10 cellular contexts compared by ENCODE assay signal in the genomic region with DNA sequence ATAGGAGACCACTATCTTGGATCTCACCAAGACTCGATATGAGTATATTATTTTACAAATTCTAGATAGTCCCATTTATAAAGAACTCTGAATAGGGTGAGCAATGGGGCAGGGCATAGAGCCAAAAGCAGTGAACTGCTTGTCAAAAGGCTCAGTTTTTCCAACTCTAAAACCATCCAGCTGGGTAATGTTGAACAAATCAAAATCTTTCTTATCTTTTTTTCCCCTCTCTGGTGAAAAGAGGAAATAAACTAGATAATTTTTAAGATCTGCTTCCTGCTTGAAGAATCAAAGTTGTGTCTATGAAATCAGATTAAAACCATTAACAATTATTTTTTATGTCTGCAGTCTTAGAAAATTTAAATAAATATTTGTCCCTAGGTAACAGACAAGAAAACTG.
A peak's percentile ranks its signal among the peaks of the same experiment; 100 is the strongest.
DNase-seq lines count a peak whose midpoint lies in the region; ATAC-seq, FAIRE-seq and TF ChIP-seq lines count a peak whose summit lies in the region.
"Had no signal": no experiment of that assay in that cellular context is flagged by ENCODE, and none has a peak within 500 bp of the region (broad histone marks: within the 10 kb centered on the region; RNA-seq: fewer than 3 reads in every experiment).

No MANE protein-coding gene starts in this region.

- H3K27me3 ChIP-seq in SJSA1 (replicated peaks): no peaks in the 10 kb centered on the region
- no peaks in the 10 kb centered on the region for H3K27me3 ChIP-seq in pancreas
- H3K27me3 ChIP-seq in H7 (ENCODE audit: control insufficient read depth, insufficient read depth, low read length): no peaks in the 10 kb centered on the region

- WGBS in pancreas, 2 donors: 57 to 65% methylated on average over 1 of the region's 1 CpG

- intact Hi-C loops in pancreas (cut with DNase I): no loop called here

- ATAC-seq in pancreas (peak in 1 of 4 donors; percentile 24), HG02759 (IDR thresholded peaks at IDR 0.05; ENCODE audit: unreplicated experiment) (no peak)

- no peak for FAIRE-seq in pancreas (lab: Jason Lieb, UNC)

- TF ChIP-seq CTCF in C4-2B (conservative IDR thresholded peaks at IDR 0.05) (no peak), fibroblast of mammary gland (conservative IDR thresholded peaks at IDR 0.05; ENCODE audit: control insufficient read depth, insufficient read depth, low read depth, low read length) (no peak), pancreas (IDR thresholded peaks at IDR 0.05) (no peak)

- no peak overlapping the region for H3K4me3 ChIP-seq in SJSA1
- H3K4me3 ChIP-seq in fibroblast of mammary gland (ENCODE audit: control insufficient read depth, low read depth, low read length): no peak overlapping the region
- no peak overlapping the region for H3K4me3 ChIP-seq in pancreas
- no peak overlapping the region for H3K4me3 ChIP-seq in H7 (ENCODE audit: insufficient read depth, low read depth, low read length)

- H3K36me3 ChIP-seq in SJSA1: no peaks in the 10 kb centered on the region
- no peaks in the 10 kb centered on the region for H3K36me3 ChIP-seq in pancreas
- H3K36me3 ChIP-seq in H7 (replicated peaks; ENCODE audit: control insufficient read depth, insufficient read depth, low read length): no peaks in the 10 kb centered on the region

- DNase-seq in SJSA1 (ENCODE audit: low read depth in 1 of 2, low spot score in 2 of 2): no peak
- peak; percentile 70 for DNase-seq in fibroblast of mammary gland (ENCODE audit: low read depth)
- peak in 2 of 6 donors; percentile 45 to 53 for DNase-seq in pancreas
- DNase-seq in H7: no peak
- no peak for DNase-seq in HuH-7 (ENCODE audit: low spot score)
- no peak for DNase-seq in NCI-H2107 treated with DMSO at 0.1 percent for 48 hours (lab: John Stamatoyannopoulos, UW; ENCODE audit: unreplicated experiment)
- DNase-seq: activated naive CD8-positive, alpha-beta T cell treated with anti-CD3 and anti-CD28 coated beads, Interleukin-2, amount 10 ng/mL, durations not matched to agents 7 days and 5 days; NCI-H187 had no signal

- peak overlapping the region; percentile 45; the same call in 1 of the 2 replicates for H3K27ac ChIP-seq in C4-2B
- peak overlapping the region; percentile 97 for H3K27ac ChIP-seq in SJSA1
- H3K27ac ChIP-seq in pancreas: peak overlapping the region in 3 of 4 donors; percentile 44 to 85 (median 67)

- no peaks in the 10 kb centered on the region for H3K9me3 ChIP-seq in SJSA1 (replicated peaks)
- no peaks in the 10 kb centered on the region for H3K9me3 ChIP-seq in pancreas

- peaks cover 17% of the 10 kb centered on the region for H3K4me1 ChIP-seq in SJSA1 (replicated peaks)
- peaks cover 35 to 66% (median 39%) of the 10 kb centered on the region in 3 donors for H3K4me1 ChIP-seq in pancreas

Comparison
In these comparisons a context has a peak if more than half of its experiments do, and no peak if none do; other contexts are left out.
1. H3K27ac ChIP-seq: peak in every context shown above with its lines; median percentile 97 in SJSA1; 67 in pancreas; 45 in C4-2B.